In genomic region chr15:62976301-62976842, GRCh38 we compare ENCODE assay signal across 13 cellular contexts.
DNase-seq lines count a peak whose midpoint lies in the region; ATAC-seq and TF ChIP-seq lines count a peak whose summit lies in the region.
"Had no signal": no experiment of that assay in that cellular context is flagged by ENCODE, and none has a peak within 500 bp of the region (broad histone marks: within the 10 kb centered on the region; RNA-seq: fewer than 3 reads in every experiment).

No MANE protein-coding gene starts in this region.

- DNase-seq in ELF-1 (ENCODE audit: low read depth, low spot score) (peak; percentile 31), fibroblast of the aortic adventitia (ENCODE audit: low read depth) (peak; percentile 21), retinal pigment epithelial cell (ENCODE audit: low read depth) (peak; percentile 90), NCI-H1105 (lab: John Stamatoyannopoulos, UW) (no peak), T-helper 9 cell (no peak), activated T-cell treated with anti-CD3 and anti-CD28 coated beads for 4 hours (no peak), NCI-H345 (lab: John Stamatoyannopoulos, UW) (no peak)
- DNase-seq: activated gamma-delta T cell treated with Interleukin-2 at 50 U/mL for 16 hours; naive thymus-derived CD4-positive, alpha-beta T cell; NCI-H446 treated with DMSO at 0.1 percent for 48 hours; testis had no signal

- ATAC-seq in SK-N-SH treated with all-trans-retinoic acid at 6 μM for 48 hours: peak; percentile 67
- ATAC-seq: foreskin keratinocyte; naive thymus-derived CD4-positive, alpha-beta T cell had no signal

- TF ChIP-seq CTCF in fibroblast of the aortic adventitia (IDR thresholded peaks at IDR 0.05; ENCODE audit: insufficient read depth, low read length): no peak
- TF ChIP-seq CTCF in retinal pigment epithelial cell (conservative IDR thresholded peaks at IDR 0.05; ENCODE audit: low read depth, low read length): no peak

- no peak overlapping the region for H3K4me3 ChIP-seq in fibroblast of the aortic adventitia (ENCODE audit: low read depth, low read length)
- H3K4me3 ChIP-seq in retinal pigment epithelial cell (ENCODE audit: low read length): no peak overlapping the region
- H3K4me3 ChIP-seq: testis had no signal

TF ChIP-seq in SK-N-SH treated with all-trans-retinoic acid at 6 μM for 48 hours, 23 proteins besides CTCF, POLR2A, EP300 and RAD21:
- TF ChIP-seq PATZ1 (CRISPR knock-in tag; IDR thresholded peaks at IDR 0.05; ENCODE audit: borderline replicate concordance): no peak
- TF ChIP-seq ISL1 (CRISPR knock-in tag; IDR thresholded peaks at IDR 0.05): 0 out of 2 replicates have a peak, but pooled peaks have one; percentile 17

Comparison
In these comparisons a context has a peak if more than half of its experiments do, and no peak if none do; other contexts are left out.
1. DNase-seq: peak in ELF-1 (single experiment), fibroblast of the aortic adventitia (single experiment) and retinal pigment epithelial cell (single experiment); none in NCI-H1105 (single experiment), T-helper 9 cell (single experiment), activated T-cell treated with anti-CD3 and anti-CD28 coated beads for 4 hours (single experiment) and NCI-H345 (single experiment).